Comparison of ENCODE assay signal across 19 cellular contexts in genomic region chr11:11668781-11669180, GRCh38. TPM values are rescaled to one million over a fixed set of nuclear protein-coding genes. Genes with fewer than 3 reads are reported as not detected.
DNase-seq lines count a peak whose midpoint lies in the region; ATAC-seq and TF ChIP-seq lines count a peak whose summit lies in the region.
"Had no signal": no experiment of that assay in that cellular context is flagged by ENCODE, and none has a peak within 500 bp of the region (broad histone marks: within the 10 kb centered on the region; RNA-seq: fewer than 3 reads in every experiment).

No MANE protein-coding gene starts in this region.

- peak overlapping the region; percentile 39 for H3K4me2 ChIP-seq in Loucy (ENCODE audit: low read depth, low read length, poor library complexity, severe bottlenecking)

- H3K4me1 ChIP-seq in Loucy (ENCODE audit: insufficient read depth, low read length, poor library complexity, severe bottlenecking) (peaks cover 13% of the 10 kb centered on the region), transverse colon (peaks cover 0 to 8% (median 3%) of the 10 kb centered on the region in 4 donors), body of pancreas (no peaks in the 10 kb centered on the region)
- H3K4me1 ChIP-seq: BE2C had no signal

- DNase-seq in NCI-H2227 treated with DMSO at 0.1 percent for 48 hours (lab: John Stamatoyannopoulos, UW): peak; percentile 26
- DNase-seq in cerebellum (ENCODE audit: low spot score): peak; percentile 27
- no peak for DNase-seq in transverse colon
- DNase-seq in body of pancreas: no peak
- DNase-seq: ACHN; BE2C; CD4-positive, CD25-positive, alpha-beta regulatory T cell; CD8-positive, alpha-beta memory T cell; COR-L47; DMS79 treated with DMSO at 0.1 percent for 48 hours; GOT3; HFFc6; KBM-7 had no signal

- TF ChIP-seq POLR2A in transverse colon (IDR thresholded peaks at IDR 0.05): no peak
- no peak for TF ChIP-seq POLR2A in body of pancreas (IDR thresholded peaks at IDR 0.05)

- H2AFZ ChIP-seq in Loucy (ENCODE audit: low read length): no peak overlapping the region

- in situ Hi-C loops in transverse colon (cut with MboI; ENCODE audit: low pct_ligation_motif_present in 1 of 4, low pct_unique_long_range_greater_than_20kb in 1 of 4, low sequenced_read_pairs in 3 of 4): no loop called here

- ATAC-seq in body of pancreas: no peak
- no peak for ATAC-seq in HG03342 (IDR thresholded peaks at IDR 0.05; ENCODE audit: unreplicated experiment)
- no peak for ATAC-seq in GM19395 (IDR thresholded peaks at IDR 0.05; ENCODE audit: unreplicated experiment)
- ATAC-seq: GM12878, HCT116, HepG2 had no signal

- H3K9me3 ChIP-seq in Loucy (ENCODE audit: insufficient read depth, low read depth, low read length) (no peaks in the 10 kb centered on the region), transverse colon (no peaks in the 10 kb centered on the region), body of pancreas (no peaks in the 10 kb centered on the region)
- H3K9me3 ChIP-seq: BE2C had no signal

- H3F3A ChIP-seq in Loucy (ENCODE audit: low read depth): no peaks in the 10 kb centered on the region

- 67 to 88% methylated on average over 2 to 5 of the region's 5 CpGs for WGBS in transverse colon (ENCODE audit: low coverage in 1 of 2), 2 donors
- 60 to 68% methylated on average over 5 of the region's 5 CpGs for WGBS in body of pancreas, 2 donors

- no peak for TF ChIP-seq EP300 in transverse colon (IDR thresholded peaks at IDR 0.05; ENCODE audit: low read depth)

- no peaks in the 10 kb centered on the region for H3K79me2 ChIP-seq in Loucy (ENCODE audit: insufficient read depth, low read length)

- no peaks in the 10 kb centered on the region for H3K36me3 ChIP-seq in Loucy (ENCODE audit: insufficient read depth, low read length)
- H3K36me3 ChIP-seq in transverse colon: no peaks in the 10 kb centered on the region
- H3K36me3 ChIP-seq in body of pancreas (replicated peaks in 1 of 2; ENCODE audit: insufficient read depth in 1 of 2, low read depth in 2 of 2): no peaks in the 10 kb centered on the region
- H3K36me3 ChIP-seq: BE2C had no signal

- intact Hi-C loops in transverse colon (cut with DNase I; ENCODE audit: low total_unique reads) (no loop called here), body of pancreas (cut with DNase I) (no loop called here)

- H3K9ac ChIP-seq in Loucy (ENCODE audit: low read depth, low read length, poor library complexity, severe bottlenecking): no peak overlapping the region

- no peak for TF ChIP-seq CTCF in Loucy (conservative IDR thresholded peaks at IDR 0.05; ENCODE audit: low read length)
- no peak for TF ChIP-seq CTCF in transverse colon (IDR thresholded peaks at IDR 0.05)
- TF ChIP-seq CTCF in body of pancreas (IDR thresholded peaks at IDR 0.05): no peak

- no peaks in the 10 kb centered on the region for H4K20me1 ChIP-seq in Loucy (ENCODE audit: insufficient read depth, low read length, poor library complexity, severe bottlenecking)

- H3K4me3 ChIP-seq in Loucy (ENCODE audit: low read length, poor library complexity, severe bottlenecking) (no peak overlapping the region), transverse colon (no peak overlapping the region), body of pancreas (no peak overlapping the region)
- H3K4me3 ChIP-seq: GM12878 had no signal

- peak overlapping the region in 3 of 4 donors; percentile 36 to 52 (median 38) for H3K27ac ChIP-seq in transverse colon
- no peak overlapping the region for H3K27ac ChIP-seq in body of pancreas

- H3K27me3 ChIP-seq in Loucy (ENCODE audit: insufficient read depth, low read length, poor library complexity, severe bottlenecking): no peaks in the 10 kb centered on the region
- peaks cover under 1% of the 10 kb centered on the region for H3K27me3 ChIP-seq in transverse colon
- no peaks in the 10 kb centered on the region for H3K27me3 ChIP-seq in body of pancreas
- H3K27me3 ChIP-seq: BE2C had no signal

- H3K9me2 ChIP-seq in Loucy (replicated peaks; ENCODE audit: low read depth, low read length): no peaks in the 10 kb centered on the region

RNA-seq across cellular contexts. Expression of gene GALNT18, which starts 47.0 kb away (rescaled TPM):
- total RNA-seq in cerebellum (21.7 TPM), transverse colon (10 to 100 TPM in 1 of 4 donors, 1 to 10 TPM in 3; 5.6 to 22.1 (median 8.4) TPM), body of pancreas (1 to 10 TPM; 5.3 to 7.3 TPM)
- total RNA-seq: CD4-positive, CD25-positive, alpha-beta regulatory T cell; HepG2 had no signal

Comparison
In these comparisons a context has a peak if more than half of its experiments do, and no peak if none do; other contexts are left out.
1. DNase-seq: peak in NCI-H2227 treated with DMSO at 0.1 percent for 48 hours (single experiment) and cerebellum (single experiment); none in transverse colon (single experiment) and body of pancreas (0 of 4).
2. H3K27ac ChIP-seq: peak in transverse colon (3 of 4); none in body of pancreas (0 of 4).